Comparison of ENCODE assay signal across 25 cellular contexts in genomic region chr10:112789248-112789647, GRCh38.
DNase-seq lines count a peak whose midpoint lies in the region; ATAC-seq and TF ChIP-seq lines count a peak whose summit lies in the region.
"Had no signal": no experiment of that assay in that cellular context is flagged by ENCODE, and none has a peak within 500 bp of the region (broad histone marks: within the 10 kb centered on the region; RNA-seq: fewer than 3 reads in every experiment).

No MANE protein-coding gene starts in this region.

- no peak overlapping the region for H3K27ac ChIP-seq in HEK293 (ENCODE audit: extremely low read depth, low read depth, low read length)
- H3K27ac ChIP-seq in foreskin keratinocyte: no peak overlapping the region
- H3K27ac ChIP-seq: BLaER1 treated with 17β-estradiol and CSF1 and Interleukin-3, amounts not matched to agents 10 nM and 100 nM; PC-9; SJSA1 had no signal

- no peak overlapping the region for H3K4me3 ChIP-seq in HEK293 (ENCODE audit: low read depth, low read length)
- H3K4me3 ChIP-seq: BLaER1 treated with 17β-estradiol and CSF1 and Interleukin-3, amounts not matched to agents 10 nM and 100 nM; HAP-1; MG63; PC-9; SJSA1 had no signal

- H3K4me1 ChIP-seq in HEK293 (ENCODE audit: control insufficient read depth, insufficient read depth, low read length) (peaks cover 30% of the 10 kb centered on the region), foreskin keratinocyte (peaks cover 4% of the 10 kb centered on the region)

- no peaks in the 10 kb centered on the region for H3K27me3 ChIP-seq in foreskin keratinocyte
- H3K27me3 ChIP-seq: BLaER1 treated with 17β-estradiol and CSF1 and Interleukin-3, amounts not matched to agents 10 nM and 100 nM; MG63; SJSA1 had no signal

- POLR2A ChIA-PET in HEK293 (lab: Yijun Ruan, JAX): no interaction called here

- no peaks in the 10 kb centered on the region for H3K36me3 ChIP-seq in HEK293 (ENCODE audit: control insufficient read depth in 2 of 2, insufficient read depth in 1 of 2, low read length in 2 of 2)
- H3K36me3 ChIP-seq: HAP-1, MG63, SJSA1 had no signal

- no peaks in the 10 kb centered on the region for H3K9me3 ChIP-seq in HEK293 (ENCODE audit: control insufficient read depth, insufficient read depth, low read depth, low read length)
- H3K9me3 ChIP-seq: HAP-1, SJSA1 had no signal

- DNase-seq in ELR (ENCODE audit: low read depth): peak; percentile 31
- DNase-seq in amniotic epithelial cell (ENCODE audit: low read depth): peak; percentile 13
- DNase-seq in foreskin keratinocyte: no peak
- DNase-seq in NCI-H1436 treated with DMSO at 0.1 percent for 48 hours (lab: John Stamatoyannopoulos, UW): no peak
- DNase-seq: AML-193; CD4-positive, alpha-beta T cell; DMS79; GOT3; KG1; MG63; NCI-H1105 treated with DMSO at 0.1 percent for 48 hours; NCI-H2029; NCI-H446 treated with DMSO at 0.1 percent for 48 hours; NCI-H526; NCI-H82; NK-92 treated with Interleukin-12 subunit alpha and Interleukin-12 subunit beta, amount 100 ng/mL, for 24 hours; PC-9; Right ventricle myocardium superior; RPMI8226 had no signal

- CTCF ChIA-PET in HEK293 (lab: Yijun Ruan, JAX): interaction anchor here (0.5 to 0.6 kb wide), 2 partner anchors 250 to 774 kb away, joined by 3 read pairs; no protein-coding TSS in a partner anchor

- TF ChIP-seq CTCF in HEK293 (tag by site-specific recombination; IDR thresholded peaks at IDR 0.05) (no peak), foreskin keratinocyte (conservative IDR thresholded peaks at IDR 0.05) (no peak)

- ATAC-seq in foreskin keratinocyte (peak; percentile 49), GM21526 (IDR thresholded peaks at IDR 0.05; ENCODE audit: low FRiP score, unreplicated experiment) (no peak), HG03139 (IDR thresholded peaks at IDR 0.05; ENCODE audit: unreplicated experiment) (no peak)

TF ChIP-seq in HEK293, 187 proteins besides CTCF, POLR2A, EP300 and RAD21:
- no peak for TF ChIP-seq KLF16 (tag by site-specific recombination; IDR thresholded peaks at IDR 0.05)
- no peak for TF ChIP-seq OVOL3 (tag by site-specific recombination; IDR thresholded peaks at IDR 0.05)
- no peak for TF ChIP-seq ZNF571 (tag by site-specific recombination; IDR thresholded peaks at IDR 0.05)
- peak; percentile 56; the same call in 1 of the 2 replicates for TF ChIP-seq ZNF26 (tag by site-specific recombination; IDR thresholded peaks at IDR 0.05)
- TF ChIP-seq ZNF133 (tag by site-specific recombination; IDR thresholded peaks at IDR 0.05): peak; percentile 92
- TF ChIP-seq ZNF561 (tag by site-specific recombination; IDR thresholded peaks at IDR 0.05; ENCODE audit: borderline replicate concordance): no peak
- TF ChIP-seq TRIM28 (IDR thresholded peaks at IDR 0.05; ENCODE audit: borderline replicate concordance, low read length): 0 out of 2 replicates have a peak, but pooled peaks have one; percentile 68
- TF ChIP-seq ZNF184 (tag by site-specific recombination; IDR thresholded peaks at IDR 0.05): 0 out of 2 replicates have a peak, but pooled peaks have one; percentile 19
- TF ChIP-seq ZNF555 (tag by site-specific recombination; conservative IDR thresholded peaks at IDR 0.05): no peak
- no peak for TF ChIP-seq RBAK (tag by site-specific recombination; IDR thresholded peaks at IDR 0.05)
- peak; percentile 47; the same call in 1 of the 2 replicates for TF ChIP-seq TSHZ1 (tag by site-specific recombination; IDR thresholded peaks at IDR 0.05; ENCODE audit: borderline replicate concordance)
- TF ChIP-seq PRDM1 (tag by site-specific recombination; IDR thresholded peaks at IDR 0.05): no peak
- TF ChIP-seq ZNF707 (tag by site-specific recombination; IDR thresholded peaks at IDR 0.05): no peak
- TF ChIP-seq ZBTB21 (tag by site-specific recombination; IDR thresholded peaks at IDR 0.05): no peak
- peak; percentile 93 for TF ChIP-seq SETDB1 (IDR thresholded peaks at IDR 0.05; ENCODE audit: insufficient read length, low read length)

Comparison
In these comparisons a context has a peak if more than half of its experiments do, and no peak if none do; other contexts are left out.
1. DNase-seq: peak in ELR (single experiment) and amniotic epithelial cell (single experiment); none in foreskin keratinocyte (0 of 2) and NCI-H1436 treated with DMSO at 0.1 percent for 48 hours (single experiment).